Comparison of ENCODE assay signal across 10 cellular contexts in genomic region chr2:216348909-216349308, GRCh38. TPM values are rescaled to one million over a fixed set of nuclear protein-coding genes. Genes with fewer than 3 reads are reported as not detected.
DNase-seq lines count a peak whose midpoint lies in the region; ATAC-seq and TF ChIP-seq lines count a peak whose summit lies in the region.
"Had no signal": no experiment of that assay in that cellular context is flagged by ENCODE, and none has a peak within 500 bp of the region (broad histone marks: within the 10 kb centered on the region; RNA-seq: fewer than 3 reads in every experiment).

No MANE protein-coding gene starts in this region.

- no peak for TF ChIP-seq CTCF in cardiac fibroblast (IDR thresholded peaks at IDR 0.05; ENCODE audit: low read depth, low read length)
- TF ChIP-seq CTCF in neural cell (IDR thresholded peaks at IDR 0.05; ENCODE audit: poor library complexity, severe bottlenecking), result no peak
- no peak for TF ChIP-seq CTCF in ovary (IDR thresholded peaks at IDR 0.05)

- peak overlapping the region; percentile 40 for H3K9ac ChIP-seq in neural cell (ENCODE audit: low read length)
- H3K9ac ChIP-seq: KMS-11 had no signal

- H4K20me1 ChIP-seq in neural cell (ENCODE audit: insufficient read depth), result no peaks in the 10 kb centered on the region

- no peaks in the 10 kb centered on the region for H3F3A ChIP-seq in neural cell (ENCODE audit: insufficient read depth, low read length, poor library complexity, severe bottlenecking)

- no peak for TF ChIP-seq RAD21 in neural cell (conservative IDR thresholded peaks at IDR 0.05)

- H3K9me3 ChIP-seq in neural cell (ENCODE audit: low read length) (no peaks in the 10 kb centered on the region), ovary (no peaks in the 10 kb centered on the region)
- H3K9me3 ChIP-seq: right atrium auricular region had no signal

- no peaks in the 10 kb centered on the region for H3K36me3 ChIP-seq in neural cell (ENCODE audit: insufficient read depth, low read length)
- H3K36me3 ChIP-seq in ovary, result no peaks in the 10 kb centered on the region
- H3K36me3 ChIP-seq: right atrium auricular region had no signal

- peak overlapping the region; percentile 31 for H3K4me2 ChIP-seq in neural cell (ENCODE audit: low read length)
- H3K4me2 ChIP-seq: KMS-11 had no signal

- no peak for DNase-seq in activated CD4-positive, CD25-positive, alpha-beta regulatory T cell treated with anti-CD3 and anti-CD28 coated beads, Interleukin-2, amount 50 U/mL, for 72 hours
- DNase-seq in M059J (ENCODE audit: low read depth) (peak; percentile 89), cardiac fibroblast (ENCODE audit: low read depth in 2 of 2) (peak; percentile 35 to 84), NCI-H524 (lab: John Stamatoyannopoulos, UW) (no peak), ovary (no peak)

- TF ChIP-seq POLR2A in ovary (IDR thresholded peaks at IDR 0.05), result no peak

- H3K4me1 ChIP-seq in ovary (ENCODE audit: insufficient read depth), result no peaks in the 10 kb centered on the region

- H2AFZ ChIP-seq in neural cell (ENCODE audit: low read depth, low read length), result peak overlapping the region; percentile 47

- H3K79me2 ChIP-seq in neural cell (replicated peaks; ENCODE audit: insufficient read depth, low read length), result no peaks in the 10 kb centered on the region

- no peak overlapping the region for H3K4me3 ChIP-seq in cardiac fibroblast (replicated peaks in 1 of 2; ENCODE audit: low read depth in 2 of 2, low read length in 2 of 2)
- H3K4me3 ChIP-seq in neural cell (ENCODE audit: low read length), result peak overlapping the region; percentile 39
- no peak overlapping the region for H3K4me3 ChIP-seq in ovary
- H3K4me3 ChIP-seq: right atrium auricular region had no signal

- intact Hi-C loops in ovary (cut with DNase I), result no loop called here

- peak; percentile 86 for ATAC-seq in activated CD4-positive, CD25-positive, alpha-beta regulatory T cell treated with anti-CD3 and anti-CD28 coated beads, Interleukin-2, amount 50 U/mL, for 24 hours
- ATAC-seq in HG03039 (IDR thresholded peaks at IDR 0.05; ENCODE audit: unreplicated experiment), result no peak

- peak overlapping the region; percentile 85 for H3K27ac ChIP-seq in neural cell (ENCODE audit: low read length)
- no peak overlapping the region for H3K27ac ChIP-seq in ovary
- H3K27ac ChIP-seq: KMS-11, right atrium auricular region had no signal

- WGBS in ovary, 3 donors, result 47 to 79% (median 67%) methylated on average over 3 of the region's 3 CpGs

- no peak for TF ChIP-seq EP300 in neural cell (conservative IDR thresholded peaks at IDR 0.05; ENCODE audit: poor library complexity, severe bottlenecking)
- TF ChIP-seq EP300 in ovary (IDR thresholded peaks at IDR 0.05), result no peak

- no peaks in the 10 kb centered on the region for H3K27me3 ChIP-seq in neural cell (ENCODE audit: insufficient read depth, low read depth, low read length)
- H3K27me3 ChIP-seq in ovary, result no peaks in the 10 kb centered on the region
- H3K27me3 ChIP-seq: right atrium auricular region had no signal

- H3K9me2 ChIP-seq in neural cell (ENCODE audit: insufficient read depth, low read length), result no peaks in the 10 kb centered on the region

TF ChIP-seq in neural cell, 6 proteins besides CTCF, POLR2A, EP300 and RAD21:
- TF ChIP-seq MXI1 (conservative IDR thresholded peaks at IDR 0.05; ENCODE audit: poor library complexity, severe bottlenecking) (no peak), POLR2AphosphoS5 (IDR thresholded peaks at IDR 0.05) (no peak), SMC3 (conservative IDR thresholded peaks at IDR 0.05; ENCODE audit: poor library complexity) (no peak), EZH2 (IDR thresholded peaks at IDR 0.05; ENCODE audit: borderline replicate concordance, insufficient read depth, low read length, poor library complexity, severe bottlenecking) (no peak), REST (IDR thresholded peaks at IDR 0.05; ENCODE audit: borderline replicate concordance) (no peak), TAF1 (IDR thresholded peaks at IDR 0.05; ENCODE audit: low read depth) (no peak)
TF ChIP-seq in neural cell: peak in this region for 0.

RNA-seq across cellular contexts. Expression of gene MARCHF4, which starts 23.4 kb away (rescaled TPM):
- total RNA-seq in M059J (2014; rRNA removed; shearing (Covaris generic)), result 5.0 and 6.5 TPM in 2 replicates
- polyA plus RNA-seq in neural cell (10.1 and 13.0 TPM in 2 replicates), ovary (under 1 TPM; 0.01 to 0.10 TPM)
- 16.3 and 19.0 TPM in 2 replicates for polyA minus RNA-seq in neural cell
- under 1 TPM in 2 of 7 donors, not detected in 5; 0.05 TPM for total RNA-seq in ovary

Comparison
In these comparisons a context has a peak if more than half of its experiments do, and no peak if none do; other contexts are left out.
1. DNase-seq: peak in M059J (single experiment) and cardiac fibroblast (2 of 2); none in activated CD4-positive, CD25-positive, alpha-beta regulatory T cell treated with anti-CD3 and anti-CD28 coated beads, Interleukin-2, amount 50 U/mL, for 72 hours (single experiment), NCI-H524 (0 of 2) and ovary (0 of 5).